Comparison of ENCODE assay signal across 27 cellular contexts in genomic region chr13:100110269-100110668, GRCh38.
"Had no signal": no experiment of that assay in that cellular context is flagged by ENCODE, and none has a peak within 500 bp of the region (broad histone marks: within the 10 kb centered on the region; RNA-seq: fewer than 3 reads in every experiment).

No MANE protein-coding gene starts in this region.

- H3K4me1 ChIP-seq: gastrocnemius medialis, left ventricle myocardium inferior, lower lobe of right lung had no signal

- H3K4me3 Mint-ChIP-seq: dendritic cell treated with granulocyte-macrophage colony-stimulating factor and Interleukin-4, amounts not matched to agents 40 ng/mL and 50 ng/mL, for 4 days; effector memory CD8-positive, alpha-beta T cell; endodermal cell; mesothelial cell of epicardium; naive B cell had no signal

- DNase-seq: colonic mucosa; cortex of kidney; effector CD8-positive, alpha-beta T cell; effector memory CD8-positive, alpha-beta T cell; endodermal cell; erythroblast; esophagus squamous epithelium; foreskin fibroblast; foreskin melanocyte; gastrocnemius medialis; glutamatergic neuron; head of caudate nucleus; heart right ventricle; hippocampal formation; left cardiac atrium; left ventricle myocardium inferior; lower lobe of right lung; mesenchymal stem cell; mucosa of descending colon; naive B cell had no signal

- H3K9me3 Mint-ChIP-seq: dendritic cell treated with granulocyte-macrophage colony-stimulating factor and Interleukin-4, amounts not matched to agents 40 ng/mL and 50 ng/mL, for 4 days; effector memory CD8-positive, alpha-beta T cell; endodermal cell; mesothelial cell of epicardium; naive B cell had no signal

- H3K27me3 ChIP-seq: colonic mucosa, esophagus squamous epithelium, gastrocnemius medialis, heart right ventricle had no signal

- H3K27ac Mint-ChIP-seq: dendritic cell treated with granulocyte-macrophage colony-stimulating factor and Interleukin-4, amounts not matched to agents 40 ng/mL and 50 ng/mL, for 4 days; effector memory CD8-positive, alpha-beta T cell; endodermal cell; mesothelial cell of epicardium had no signal

- FAIRE-seq: endometrium, islet of Langerhans, keratinocyte had no signal

- H3K27ac ChIP-seq: colonic mucosa, epithelial cell of prostate, esophagus squamous epithelium, gastrocnemius medialis, heart right ventricle, left ventricle myocardium inferior, lower lobe of right lung had no signal

- ATAC-seq: effector memory CD8-positive, alpha-beta T cell; esophagus mucosa; gastrocnemius medialis; heart right ventricle; left cardiac atrium; lower lobe of right lung; mucosa of descending colon had no signal

- H3K27me3 Mint-ChIP-seq: dendritic cell treated with granulocyte-macrophage colony-stimulating factor and Interleukin-4, amounts not matched to agents 40 ng/mL and 50 ng/mL, for 4 days; effector memory CD8-positive, alpha-beta T cell; naive B cell had no signal

- H3K36me3 ChIP-seq: colonic mucosa had no signal

- H3K4me3 ChIP-seq: colonic mucosa, esophagus squamous epithelium, gastrocnemius medialis, heart right ventricle, left ventricle myocardium inferior, lower lobe of right lung, mucosa of descending colon had no signal

- H3K9me3 ChIP-seq: colonic mucosa, esophagus squamous epithelium, gastrocnemius medialis, heart right ventricle, left ventricle myocardium inferior, lower lobe of right lung, mucosa of descending colon had no signal
